ENCODE assay signal across 15 cellular contexts in the genomic region with DNA sequence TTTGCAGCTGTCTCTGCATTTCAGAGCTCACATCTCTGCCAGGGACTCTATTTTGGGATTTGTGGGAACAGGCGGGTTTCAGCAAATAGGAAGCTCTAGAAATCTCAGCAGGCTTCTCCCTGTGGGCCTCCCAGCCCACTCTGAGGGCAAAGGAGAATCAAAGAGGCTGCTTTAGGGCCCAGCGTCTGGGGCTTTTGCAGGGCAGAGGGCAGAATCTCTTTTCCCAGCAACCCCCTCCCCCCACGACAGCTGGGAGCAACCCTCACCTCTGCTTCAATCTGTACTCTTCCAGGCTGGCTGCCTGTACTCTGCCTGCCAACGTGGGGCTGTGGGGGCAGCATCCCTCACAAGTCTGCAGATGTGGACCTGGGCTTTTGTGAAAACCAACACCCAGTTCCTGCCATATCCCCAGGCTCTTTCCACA.
DNase-seq lines count a peak whose midpoint lies in the region; ATAC-seq and TF ChIP-seq lines count a peak whose summit lies in the region.
"Had no signal": no experiment of that assay in that cellular context is flagged by ENCODE, and none has a peak within 500 bp of the region (broad histone marks: within the 10 kb centered on the region; RNA-seq: fewer than 3 reads in every experiment).

No MANE protein-coding gene starts in this region.

- H3K27ac ChIP-seq in right cardiac atrium (ENCODE audit: low read length) (no peak overlapping the region), esophagus squamous epithelium (peak overlapping the region in 2 of 4 donors; percentile 6 to 17)
- H3K27ac ChIP-seq: RWPE1 had no signal

- no peak for TF ChIP-seq CTCF in esophagus squamous epithelium (IDR thresholded peaks at IDR 0.05)

- no peaks in the 10 kb centered on the region for H3K9me3 ChIP-seq in right cardiac atrium (ENCODE audit: control insufficient read depth, low read length)
- no peaks in the 10 kb centered on the region for H3K9me3 ChIP-seq in esophagus squamous epithelium

- WGBS in right cardiac atrium, result 18% methylated on average over 4 of the region's 4 CpGs
- 21 to 28% methylated on average over 2 to 4 of the region's 4 CpGs for whole genome bisulfite sequencing in esophagus squamous epithelium, 2 donors

- H3K4me3 ChIP-seq in right cardiac atrium (ENCODE audit: low read length) (no peak overlapping the region), esophagus squamous epithelium (no peak overlapping the region)

- no peaks in the 10 kb centered on the region for H3K27me3 ChIP-seq in right cardiac atrium (ENCODE audit: control insufficient read depth, insufficient read depth)
- no peaks in the 10 kb centered on the region for H3K27me3 ChIP-seq in esophagus squamous epithelium

- H3K36me3 ChIP-seq in esophagus squamous epithelium, result no peaks in the 10 kb centered on the region

- intact Hi-C loops in right cardiac atrium (cut with DNase I) (no loop called here), esophagus squamous epithelium (cut with DNase I) (no loop called here)

- H3K4me1 ChIP-seq in right cardiac atrium (ENCODE audit: control insufficient read depth, insufficient read depth, low read length) (peaks cover 7% of the 10 kb centered on the region), esophagus squamous epithelium (peaks cover 0 to 8% (median 0%) of the 10 kb centered on the region in 3 donors)

- DNase-seq in ELF-1 (ENCODE audit: low read depth, low spot score) (peak; percentile 50), brain pericyte (ENCODE audit: low read depth, low spot score) (peak; percentile 7), right cardiac atrium (no peak), occipital lobe (lab: John Stamatoyannopoulos, UW) (peak; percentile 43), T1000 (lab: John Stamatoyannopoulos, UW) (no peak), activated gamma-delta T cell (lab: John Stamatoyannopoulos, UW) (no peak), esophagus squamous epithelium (lab: John Stamatoyannopoulos, UW) (no peak)
- DNase-seq: activated CD4-positive, alpha-beta T cell treated with anti-CD3 and anti-CD28 coated beads, Interleukin-2, amount 50 U/mL, for 48 hours; CD4-positive, alpha-beta memory T cell; cortex of kidney; NCI-H187 treated with DMSO at 0.1 percent for 48 hours; stimulated activated CD4-positive, alpha-beta T cell treated with anti-CD3 and anti-CD28 coated beads, Interleukin-2, amount 100 ng/mL, for 48 hours; T-helper 9 cell had no signal

- peak; percentile 22 to 25 for ATAC-seq in right cardiac atrium
- no peak for ATAC-seq in GM21576 (IDR thresholded peaks at IDR 0.05; ENCODE audit: unreplicated experiment)

- TF ChIP-seq POLR2A in esophagus squamous epithelium (IDR thresholded peaks at IDR 0.05), result no peak

Comparison
In these comparisons a context has a peak if more than half of its experiments do, and no peak if none do; other contexts are left out.
1. DNase-seq: peak in ELF-1 (single experiment), brain pericyte (single experiment) and occipital lobe (single experiment); none in right cardiac atrium (0 of 3), T1000 (single experiment), activated gamma-delta T cell (single experiment) and esophagus squamous epithelium (single experiment).